In the genomic region with DNA sequence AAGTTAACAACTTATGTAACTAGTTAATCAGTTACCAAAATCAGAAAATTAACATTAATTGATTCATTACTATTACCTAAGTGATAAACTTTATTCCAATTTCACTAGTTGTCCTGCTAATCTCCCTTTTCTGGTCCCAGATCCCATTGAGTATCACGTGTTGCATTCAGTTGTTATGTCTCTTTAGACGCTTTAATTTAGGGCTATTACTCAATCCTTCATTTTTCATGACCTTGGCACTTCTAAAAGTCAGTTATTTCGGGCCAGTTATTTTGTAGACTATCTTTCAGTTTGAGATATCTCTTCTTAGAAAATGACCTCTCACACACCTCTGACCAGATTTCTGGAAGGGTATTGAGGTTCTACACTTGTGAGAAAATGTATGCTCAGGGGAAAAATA, we compare ENCODE assay signal across 20 cellular contexts.
"Had no signal": no experiment of that assay in that cellular context is flagged by ENCODE, and none has a peak within 500 bp of the region (broad histone marks: within the 10 kb centered on the region; RNA-seq: fewer than 3 reads in every experiment).

No MANE protein-coding gene starts in this region.

- H3K27me3 ChIP-seq: colonic mucosa, esophagus muscularis mucosa, heart left ventricle, neural progenitor cell, stomach, testis, upper lobe of left lung had no signal

- H3K36me3 ChIP-seq: colonic mucosa, esophagus muscularis mucosa, heart left ventricle, lower lobe of right lung, neural progenitor cell, stomach, upper lobe of left lung, WERI-Rb-1 had no signal

- FAIRE-seq: astrocyte, islet of Langerhans, TTC549 had no signal

- H3K9ac ChIP-seq: neural progenitor cell, SK-N-SH had no signal

- H3K4me2 ChIP-seq: neural progenitor cell, SK-N-SH had no signal

- DNase-seq: activated CD4-positive, alpha-beta T cell treated with anti-CD3 and anti-CD28 coated beads for 1 hour; activated gamma-delta T cell treated with Interleukin-2 at 50 U/mL for 16 hours; activated T-cell treated with anti-CD3 and anti-CD28 coated beads, Interleukin-2, amount 50 U/mL, for 1 hour; lower lobe of right lung; naive thymus-derived CD8-positive, alpha-beta T cell; retina; SK-N-SH; stimulated activated CD4-positive, alpha-beta T cell treated with anti-CD3 and anti-CD28 coated beads, Interleukin-1b, Interleukin-23, amount 100 ng/mL, for 48 hours; stomach; testis; upper lobe of left lung; WERI-Rb-1 had no signal

- H3K9me3 ChIP-seq: colonic mucosa, esophagus muscularis mucosa, heart left ventricle, lower lobe of right lung, SK-N-SH, stomach, testis, upper lobe of left lung had no signal

- H3K4me1 ChIP-seq: colonic mucosa, lower lobe of right lung, neural progenitor cell, stomach, testis, upper lobe of left lung had no signal

- H3K4me3 ChIP-seq: colonic mucosa, esophagus muscularis mucosa, heart left ventricle, lower lobe of right lung, neural progenitor cell, stomach, testis, upper lobe of left lung had no signal

- ATAC-seq: naive thymus-derived CD8-positive, alpha-beta T cell; stimulated activated effector memory CD8-positive, alpha-beta T cell treated with anti-CD3 and anti-CD28 coated beads, Interleukin-12 subunit alpha, Interleukin-12 subunit beta, amount 100 ng/mL, for 72 hours had no signal

- H2AFZ ChIP-seq: neural progenitor cell had no signal

- H3K27ac ChIP-seq: colonic mucosa, lower lobe of right lung, neural progenitor cell, stomach, testis, upper lobe of left lung, WERI-Rb-1 had no signal
